In the genomic region with DNA sequence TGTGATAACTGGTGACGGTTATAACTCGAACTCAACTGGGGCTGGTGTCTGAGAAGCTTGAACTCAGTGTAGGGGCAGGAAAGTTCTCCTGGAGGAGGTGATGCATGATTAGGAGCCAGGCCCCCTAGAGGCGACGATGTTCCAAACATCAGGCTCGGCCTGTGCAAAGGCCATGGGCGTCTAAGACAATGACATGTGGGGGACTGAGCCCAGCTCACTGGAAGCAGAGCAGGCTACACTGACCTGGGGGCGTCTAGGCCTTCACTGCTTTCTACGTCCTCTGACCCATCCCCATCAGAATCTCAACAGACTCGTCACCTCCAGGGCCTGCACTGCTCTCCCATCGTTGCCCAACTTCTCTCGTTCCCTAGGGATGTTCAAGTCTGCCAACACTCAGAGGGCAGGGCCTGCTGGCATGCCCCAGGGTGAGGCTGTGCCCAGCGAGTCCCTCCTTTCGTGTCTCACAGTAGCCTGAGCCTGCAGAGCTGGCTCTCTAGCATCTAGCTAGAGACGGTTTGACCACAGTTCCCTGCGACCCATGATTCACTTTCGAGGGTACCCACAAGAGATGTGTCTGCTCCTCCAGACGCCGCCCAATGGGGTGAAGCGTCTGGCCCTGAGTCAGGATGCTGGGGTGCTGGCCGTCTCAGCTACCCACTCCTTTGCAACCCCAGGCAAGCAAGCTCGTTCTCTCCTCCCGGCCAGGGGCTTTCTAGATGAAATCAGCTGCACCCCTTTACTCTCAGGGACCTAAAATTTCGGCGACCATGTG, we compare ENCODE assay signal across 8 cellular contexts. TPM values are rescaled to one million over a fixed set of nuclear protein-coding genes. Genes with fewer than 3 reads are reported as not detected.
DNase-seq lines count a peak whose midpoint lies in the region; ATAC-seq and TF ChIP-seq lines count a peak whose summit lies in the region.

No MANE protein-coding gene starts in this region.

- H3K4me3 Mint-ChIP-seq in activated T-helper 2 cell treated with anti-CD3 and anti-CD28 coated beads, Interferon-gamma antibody, Interleukin-2, Interleukin-4, amounts not matched to agents 10 μg/mL and 5 μg/mL and 100 μg/mL, durations not matched to agents 14 hours and 24 hours and 36 hours (ENCODE audit: low read depth), result peak overlapping the region; percentile 99

- no peak for TF ChIP-seq POLR2A in gastroesophageal sphincter (IDR thresholded peaks at IDR 0.05)
- no peak for TF ChIP-seq POLR2A in prostate gland (IDR thresholded peaks at IDR 0.05)
- no peak for TF ChIP-seq POLR2A in vagina (IDR thresholded peaks at IDR 0.05)

- H3K4me3 ChIP-seq in gastroesophageal sphincter, result peak overlapping the region; percentile 59 to 67
- peak overlapping the region; percentile 82 to 88 for H3K4me3 ChIP-seq in prostate gland
- H3K4me3 ChIP-seq in vagina, result peak overlapping the region; percentile 81 to 95

- WGBS in gastroesophageal sphincter (ENCODE audit: low coverage in 1 of 2), 2 donors, result 5 to 8% methylated on average over 4 to 12 of the region's 24 CpGs
- WGBS in prostate gland, result 12% methylated on average over 24 of the region's 24 CpGs

- peak; percentile 81 for DNase-seq in NK-92 treated with Interleukin-12 subunit alpha and Interleukin-12 subunit beta, amount 100 ng/mL, for 24 hours (lab: John Stamatoyannopoulos, UW)
- DNase-seq in NK-92 (lab: John Stamatoyannopoulos, UW; ENCODE audit: unreplicated experiment) (no peak), HS-5 (ENCODE audit: low read depth) (peak; percentile 47), RPMI8226 (peak; percentile 74), prostate gland (ENCODE audit: low spot score) (no peak), vagina (ENCODE audit: extremely low spot score in 2 of 2) (peak in 1 of 2 donors; percentile 90)
- peak; percentile 66 for DNase-seq in activated T-helper 2 cell treated with anti-CD3 and anti-CD28 coated beads, Interferon-gamma antibody, Interleukin-2, Interleukin-4, amounts not matched to agents 10 μg/mL and 5 μg/mL and 100 μg/mL, durations not matched to agents 14 hours and 24 hours and 36 hours (ENCODE audit: low spot score)

- H3K9me3 ChIP-seq in gastroesophageal sphincter (no peaks in the 10 kb centered on the region), prostate gland (no peaks in the 10 kb centered on the region), vagina (no peaks in the 10 kb centered on the region)

- peaks cover 36% of the 10 kb centered on the region for H3K4me1 Mint-ChIP-seq in activated T-helper 2 cell treated with anti-CD3 and anti-CD28 coated beads, Interferon-gamma antibody, Interleukin-2, Interleukin-4, amounts not matched to agents 10 μg/mL and 5 μg/mL and 100 μg/mL, durations not matched to agents 14 hours and 24 hours and 36 hours (ENCODE audit: low read depth)

- H3K27ac ChIP-seq in gastroesophageal sphincter (peak overlapping the region; percentile 77 to 96 (median 92)), prostate gland (peak overlapping the region; percentile 95 to 96), vagina (peak overlapping the region; percentile 95)

- no peak for TF ChIP-seq EP300 in gastroesophageal sphincter (IDR thresholded peaks at IDR 0.05)

- H3K27ac Mint-ChIP-seq in activated T-helper 2 cell treated with anti-CD3 and anti-CD28 coated beads, Interferon-gamma antibody, Interleukin-2, Interleukin-4, amounts not matched to agents 10 μg/mL and 5 μg/mL and 100 μg/mL, durations not matched to agents 14 hours and 24 hours and 36 hours, result peak overlapping the region; percentile 97

- peaks cover 0 to 35% of the 10 kb centered on the region in 2 donors for H3K36me3 ChIP-seq in gastroesophageal sphincter
- no peaks in the 10 kb centered on the region for H3K36me3 ChIP-seq in prostate gland
- peaks cover 0 to 9% of the 10 kb centered on the region in 2 donors for H3K36me3 ChIP-seq in vagina

- intact Hi-C loops in activated T-helper 2 cell treated with anti-CD3 and anti-CD28 coated beads, Interferon-gamma antibody, Interleukin-2, Interleukin-4, amounts not matched to agents 10 μg/mL and 5 μg/mL and 100 μg/mL, durations not matched to agents 14 hours and 24 hours and 36 hours (cut with micrococcal nuclease), result loop anchor here (1.0 to 5.0 kb wide), 2 partner anchors 19 to 76 kb away; a partner anchor contains a TSS
- intact Hi-C loops in prostate gland (cut with DNase I) (loop anchor here (5.0 kb wide), 1 partner anchor 91 kb away; no protein-coding TSS in a partner anchor), vagina (cut with DNase I) (no loop called here)

- ATAC-seq in gastroesophageal sphincter, result peak; percentile 23

- no peaks in the 10 kb centered on the region for H3K27me3 Mint-ChIP-seq in activated T-helper 2 cell treated with anti-CD3 and anti-CD28 coated beads, Interferon-gamma antibody, Interleukin-2, Interleukin-4, amounts not matched to agents 10 μg/mL and 5 μg/mL and 100 μg/mL, durations not matched to agents 14 hours and 24 hours and 36 hours (ENCODE audit: low read depth)

- H3K9me3 Mint-ChIP-seq in activated T-helper 2 cell treated with anti-CD3 and anti-CD28 coated beads, Interferon-gamma antibody, Interleukin-2, Interleukin-4, amounts not matched to agents 10 μg/mL and 5 μg/mL and 100 μg/mL, durations not matched to agents 14 hours and 24 hours and 36 hours, result no peaks in the 10 kb centered on the region

- H3K36me3 Mint-ChIP-seq in activated T-helper 2 cell treated with anti-CD3 and anti-CD28 coated beads, Interferon-gamma antibody, Interleukin-2, Interleukin-4, amounts not matched to agents 10 μg/mL and 5 μg/mL and 100 μg/mL, durations not matched to agents 14 hours and 24 hours and 36 hours (ENCODE audit: low read depth), result peaks cover 60% of the 10 kb centered on the region

- peak in 3 of 4 experiments; percentile 54 to 62 (median 61) for TF ChIP-seq CTCF in gastroesophageal sphincter (IDR thresholded peaks at IDR 0.05)
- TF ChIP-seq CTCF in prostate gland (IDR thresholded peaks at IDR 0.05), result peak in 2 of 4 experiments; percentile 46 to 54
- peak in 2 of 3 experiments; percentile 22 to 27 for TF ChIP-seq CTCF in vagina (IDR thresholded peaks at IDR 0.05)

- H3K27me3 ChIP-seq in gastroesophageal sphincter (no peaks in the 10 kb centered on the region), prostate gland (replicated peaks; ENCODE audit: insufficient read depth) (no peaks in the 10 kb centered on the region), vagina (no peaks in the 10 kb centered on the region)

- peaks cover 0 to 53% (median 24%) of the 10 kb centered on the region in 3 donors for H3K4me1 ChIP-seq in gastroesophageal sphincter
- H3K4me1 ChIP-seq in prostate gland (replicated peaks), result peaks cover 5% of the 10 kb centered on the region
- peaks cover 43% of the 10 kb centered on the region for H3K4me1 ChIP-seq in vagina

RNA-seq across cellular contexts. Expression of a gene that starts 1.1 kb away (rescaled TPM):
- 86.8 and 87.1 TPM in 2 replicates for total RNA-seq in activated T-helper 2 cell treated with anti-CD3 and anti-CD28 coated beads, Interferon-gamma antibody, Interleukin-2, Interleukin-4, amounts not matched to agents 10 μg/mL and 5 μg/mL and 100 μg/mL, durations not matched to agents 14 hours and 24 hours and 36 hours
- total RNA-seq in gastroesophageal sphincter, result 10 to 100 TPM in 3 of 4 donors, 1 to 10 TPM in 1; 8.3 to 27.9 (median 16.5) TPM
- 10 to 100 TPM; 27.5 to 29.7 TPM for total RNA-seq in prostate gland
- 32.2 TPM for total RNA-seq in vagina

RNA-seq across cellular contexts. Expression of a gene that starts 19.3 kb away (rescaled TPM):
- total RNA-seq in activated T-helper 2 cell treated with anti-CD3 and anti-CD28 coated beads, Interferon-gamma antibody, Interleukin-2, Interleukin-4, amounts not matched to agents 10 μg/mL and 5 μg/mL and 100 μg/mL, durations not matched to agents 14 hours and 24 hours and 36 hours, result 10.7 and 16.0 TPM in 2 replicates
- 10 to 100 TPM; 35.8 to 56.6 (median 45.0) TPM for total RNA-seq in gastroesophageal sphincter
- 100 to 1,000 TPM; 132 to 208 TPM for total RNA-seq in prostate gland
- 75.9 TPM for total RNA-seq in vagina

Comparison
In these comparisons a context has a peak if more than half of its experiments do, and no peak if none do; other contexts are left out.
1. DNase-seq: peak in NK-92 treated with Interleukin-12 subunit alpha and Interleukin-12 subunit beta, amount 100 ng/mL, for 24 hours (single experiment), HS-5 (single experiment), RPMI8226 (single experiment) and activated T-helper 2 cell treated with anti-CD3 and anti-CD28 coated beads, Interferon-gamma antibody, Interleukin-2, Interleukin-4, amounts not matched to agents 10 μg/mL and 5 μg/mL and 100 μg/mL, durations not matched to agents 14 hours and 24 hours and 36 hours (single experiment); none in NK-92 (single experiment) and prostate gland (single experiment).
2. Peak in every context shown above with its lines, with median percentiles within 50 percentile points of each other: H3K27ac ChIP-seq and H3K4me3 ChIP-seq.